ENCODE assay signal across 10 cellular contexts in genomic region chr10:117545141-117546019, GRCh38. TPM values are rescaled to one million over a fixed set of nuclear protein-coding genes. Genes with fewer than 3 reads are reported as not detected.
DNase-seq lines count a peak whose midpoint lies in the region; ATAC-seq, FAIRE-seq and TF ChIP-seq lines count a peak whose summit lies in the region.
"Had no signal": no experiment of that assay in that cellular context is flagged by ENCODE, and none has a peak within 500 bp of the region (broad histone marks: within the 10 kb centered on the region; RNA-seq: fewer than 3 reads in every experiment).

No MANE protein-coding gene starts in this region.

- POLR2A ChIA-PET in activated naive CD8-positive, alpha-beta T cell treated with anti-CD3 and anti-CD28 coated beads, Interleukin-2, amount 10 ng/mL, durations not matched to agents 7 days and 5 days (lab: Charles Lee), result no interaction called here
- POLR2A ChIA-PET in naive thymus-derived CD8-positive, alpha-beta T cell (lab: Charles Lee), result no interaction called here

- H3K4me3 Mint-ChIP-seq in activated naive CD8-positive, alpha-beta T cell treated with anti-CD3 and anti-CD28 coated beads, Interleukin-2, amount 10 ng/mL, durations not matched to agents 7 days and 5 days, result no peak overlapping the region
- H3K4me3 Mint-ChIP-seq in activated naive CD8-positive, alpha-beta T cell treated with anti-CD3 and anti-CD28 coated beads, Interleukin-2, amount 50 U/mL, for 24 hours, result no peak overlapping the region
- H3K4me3 Mint-ChIP-seq in naive thymus-derived CD8-positive, alpha-beta T cell, result peak overlapping the region in 8 of 10 donors; percentile 18 to 81 (median 58)

- H3K4me1 Mint-ChIP-seq in activated naive CD8-positive, alpha-beta T cell treated with anti-CD3 and anti-CD28 coated beads, Interleukin-2, amount 10 ng/mL, durations not matched to agents 7 days and 5 days, result peaks cover 13% of the 10 kb centered on the region
- H3K4me1 Mint-ChIP-seq in activated naive CD8-positive, alpha-beta T cell treated with anti-CD3 and anti-CD28 coated beads, Interleukin-2, amount 50 U/mL, for 24 hours, result peaks cover 31% of the 10 kb centered on the region
- H3K4me1 Mint-ChIP-seq in naive thymus-derived CD8-positive, alpha-beta T cell, result peaks cover 17 to 51% (median 38%) of the 10 kb centered on the region in 4 donors

- peaks cover 3% of the 10 kb centered on the region for H3K36me3 Mint-ChIP-seq in activated naive CD8-positive, alpha-beta T cell treated with anti-CD3 and anti-CD28 coated beads, Interleukin-2, amount 10 ng/mL, durations not matched to agents 7 days and 5 days
- peaks cover 2% of the 10 kb centered on the region for H3K36me3 Mint-ChIP-seq in activated naive CD8-positive, alpha-beta T cell treated with anti-CD3 and anti-CD28 coated beads, Interleukin-2, amount 50 U/mL, for 24 hours (ENCODE audit: low read depth)
- no peaks in the 10 kb centered on the region for H3K36me3 Mint-ChIP-seq in naive thymus-derived CD8-positive, alpha-beta T cell

- H3K4me1 ChIP-seq in esophagus squamous epithelium (peaks cover 33 to 71% (median 40%) of the 10 kb centered on the region in 3 donors), vagina (peaks cover 47% of the 10 kb centered on the region)

- H3K36me3 ChIP-seq in esophagus squamous epithelium (no peaks in the 10 kb centered on the region), vagina (no peaks in the 10 kb centered on the region)

- H3K27me3 ChIP-seq in esophagus squamous epithelium, result peaks cover 45 to 100% (median 77%) of the 10 kb centered on the region in 4 donors
- peaks cover 19% of the 10 kb centered on the region for H3K27me3 ChIP-seq in vagina

- intact Hi-C loops in esophagus squamous epithelium (cut with DNase I), result no loop called here
- intact Hi-C loops in vagina (cut with DNase I), result no loop called here

- TF ChIP-seq POLR2A in esophagus squamous epithelium (IDR thresholded peaks at IDR 0.05) (no peak), vagina (IDR thresholded peaks at IDR 0.05) (no peak)

- 13% methylated on average over 7 of the region's 67 CpGs; no CpG with 5 or more reads in 1 of the 2 donors for WGBS in esophagus squamous epithelium, 2 donors

- H3K4me3 ChIP-seq in esophagus squamous epithelium (peak overlapping the region in 3 of 4 donors; percentile 18 to 62 (median 45)), vagina (peak overlapping the region; percentile 14 to 54)

- no peak for FAIRE-seq in RCC 7860 (lab: Jason Lieb, UNC)

- DNase-seq in activated naive CD8-positive, alpha-beta T cell treated with anti-CD3 and anti-CD28 coated beads, Interleukin-2, amount 10 ng/mL, durations not matched to agents 7 days and 5 days, result peak; percentile 36
- no peak for DNase-seq in activated naive CD8-positive, alpha-beta T cell treated with anti-CD3 and anti-CD28 coated beads, Interleukin-2, amount 50 U/mL, for 24 hours
- DNase-seq in esophagus squamous epithelium (lab: John Stamatoyannopoulos, UW) (no peak), vagina (ENCODE audit: extremely low spot score in 2 of 2) (no peak), RCC 7860 (ENCODE audit: low spot score) (no peak)
- no peak for DNase-seq in naive thymus-derived CD8-positive, alpha-beta T cell
- no peak for DNase-seq in activated CD4-positive, CD25-positive, alpha-beta regulatory T cell treated with anti-CD3 and anti-CD28 coated beads, Interleukin-2, amount 50 U/mL, for 72 hours
- DNase-seq: NCI-H774; stimulated activated CD4-positive, alpha-beta T cell treated with anti-CD3 and anti-CD28 coated beads, Interleukin-2, amount 100 ng/mL, for 48 hours had no signal

- no peak overlapping the region for H3K27ac Mint-ChIP-seq in activated naive CD8-positive, alpha-beta T cell treated with anti-CD3 and anti-CD28 coated beads, Interleukin-2, amount 10 ng/mL, durations not matched to agents 7 days and 5 days
- no peak overlapping the region for H3K27ac Mint-ChIP-seq in activated naive CD8-positive, alpha-beta T cell treated with anti-CD3 and anti-CD28 coated beads, Interleukin-2, amount 50 U/mL, for 24 hours
- H3K27ac Mint-ChIP-seq in naive thymus-derived CD8-positive, alpha-beta T cell, result no peak overlapping the region

- H3K27ac ChIP-seq in esophagus squamous epithelium (peak overlapping the region in 1 of 4 donors; percentile 21), vagina (peak overlapping the region; percentile 87)

- ATAC-seq in activated naive CD8-positive, alpha-beta T cell treated with anti-CD3 and anti-CD28 coated beads, Interleukin-2, amount 10 ng/mL, durations not matched to agents 7 days and 5 days (ENCODE audit: low read depth), result no peak
- no peak for ATAC-seq in activated naive CD8-positive, alpha-beta T cell treated with anti-CD3 and anti-CD28 coated beads, Interleukin-2, amount 50 U/mL, for 24 hours
- ATAC-seq in naive thymus-derived CD8-positive, alpha-beta T cell, result no peak
- ATAC-seq in HG03108 (IDR thresholded peaks at IDR 0.05; ENCODE audit: unreplicated experiment), result no peak

- TF ChIP-seq CTCF in esophagus squamous epithelium (IDR thresholded peaks at IDR 0.05), result no peak
- TF ChIP-seq CTCF in vagina (IDR thresholded peaks at IDR 0.05), result no peak

- peaks cover 3% of the 10 kb centered on the region for H3K9me3 Mint-ChIP-seq in activated naive CD8-positive, alpha-beta T cell treated with anti-CD3 and anti-CD28 coated beads, Interleukin-2, amount 10 ng/mL, durations not matched to agents 7 days and 5 days
- H3K9me3 Mint-ChIP-seq in activated naive CD8-positive, alpha-beta T cell treated with anti-CD3 and anti-CD28 coated beads, Interleukin-2, amount 50 U/mL, for 24 hours, result no peaks in the 10 kb centered on the region
- peaks cover 0 to 7% (median 0%) of the 10 kb centered on the region in 9 donors for H3K9me3 Mint-ChIP-seq in naive thymus-derived CD8-positive, alpha-beta T cell

- H3K27me3 Mint-ChIP-seq in activated naive CD8-positive, alpha-beta T cell treated with anti-CD3 and anti-CD28 coated beads, Interleukin-2, amount 10 ng/mL, durations not matched to agents 7 days and 5 days, result peaks cover 89% of the 10 kb centered on the region
- H3K27me3 Mint-ChIP-seq in activated naive CD8-positive, alpha-beta T cell treated with anti-CD3 and anti-CD28 coated beads, Interleukin-2, amount 50 U/mL, for 24 hours, result peaks cover 88% of the 10 kb centered on the region
- peaks cover 44 to 95% (median 65%) of the 10 kb centered on the region in 5 donors for H3K27me3 Mint-ChIP-seq in naive thymus-derived CD8-positive, alpha-beta T cell

- H3K9me3 ChIP-seq in esophagus squamous epithelium (no peaks in the 10 kb centered on the region), vagina (no peaks in the 10 kb centered on the region)

RNA-seq across cellular contexts. Expression of gene EMX2, which starts 2.8 kb away (rescaled TPM):
- total RNA-seq in activated naive CD8-positive, alpha-beta T cell treated with anti-CD3 and anti-CD28 coated beads, Interleukin-2, amount 10 ng/mL, durations not matched to agents 7 days and 5 days, result not detected
- total RNA-seq in esophagus squamous epithelium, result under 1 TPM in 1 of 4 donors, not detected in 3; 0.19 TPM
- not detected for total RNA-seq in naive thymus-derived CD8-positive, alpha-beta T cell
- not detected for polyA plus RNA-seq in naive thymus-derived CD8-positive, alpha-beta T cell
- 0.74 TPM for total RNA-seq in vagina

Comparison
In these comparisons a context has a peak if more than half of its experiments do, and no peak if none do; other contexts are left out.
1. H3K4me3 Mint-ChIP-seq: peak in naive thymus-derived CD8-positive, alpha-beta T cell (8 of 10); none in activated naive CD8-positive, alpha-beta T cell treated with anti-CD3 and anti-CD28 coated beads, Interleukin-2, amount 10 ng/mL, durations not matched to agents 7 days and 5 days (single experiment) and activated naive CD8-positive, alpha-beta T cell treated with anti-CD3 and anti-CD28 coated beads, Interleukin-2, amount 50 U/mL, for 24 hours (single experiment).